ENCODE assay signal across 8 cellular contexts in genomic region chr19:11434703-11435056, GRCh38. TPM values are rescaled to one million over a fixed set of nuclear protein-coding genes. Genes with fewer than 3 reads are reported as not detected.
DNase-seq lines count a peak whose midpoint lies in the region; ATAC-seq, FAIRE-seq and TF ChIP-seq lines count a peak whose summit lies in the region.

No MANE protein-coding gene starts in this region.

- FAIRE-seq in GM12878 (lab: Jason Lieb, UNC) (no peak), RCC 7860 (lab: Jason Lieb, UNC) (no peak)

- DNase-seq in GM12878 (ENCODE audit: low read depth, low spot score) (no peak), HuH-7 (ENCODE audit: low spot score) (no peak), NCI-H748 (lab: John Stamatoyannopoulos, UW; ENCODE audit: unreplicated experiment) (no peak), SW480 (ENCODE audit: low spot score) (no peak), RCC 7860 (ENCODE audit: low spot score) (no peak)

- RAD21 ChIA-PET in GM12878 (lab: Charles Lee; ENCODE audit: unreplicated experiment): interaction anchor here (0.6 to 1.9 kb wide), 7 partner anchors 13 to 252 kb away, joined by 3 to 10 read pairs (median 4); no protein-coding TSS in a partner anchor

- SMC1A ChIA-PET in GM12878 (lab: Charles Lee; ENCODE audit: uncharacterized antibody, unreplicated experiment): interaction anchor here (1.0 to 1.4 kb wide), 4 partner anchors 12 to 60 kb away, joined by 3 to 6 read pairs (median 4); partner anchors contain the start of genes EPOR and SWSAP1

- H3K9me3 ChIP-seq in GM12878 (replicated peaks; ENCODE audit: control insufficient read depth, insufficient read depth, low read length) (no peaks in the 10 kb centered on the region), mononuclear cell (ENCODE audit: low read depth, low read length) (no peaks in the 10 kb centered on the region)

- H3K9ac ChIP-seq in GM12878 (ENCODE audit: control insufficient read depth, insufficient read depth, low read length): peak overlapping the region; percentile 51

- CTCF ChIA-PET in GM12878 (lab: Yijun Ruan, JAX): interaction anchor here (0.6 to 2.8 kb wide), 17 partner anchors 9 to 1552 kb away, joined by 3 to 13 read pairs (median 4); partner anchors contain the start of genes CCDC159, ECSIT and EPOR

- TF ChIP-seq CTCF in GM12878 (IDR thresholded peaks at IDR 0.05 in 2 of 3, conservative IDR thresholded peaks at IDR 0.05 in 1 of 3; ENCODE audit: control insufficient read depth in 2 of 3, extremely low read depth in 1 of 3, insufficient read depth in 1 of 3, low read depth in 3 of 3, low read length in 3 of 3): no peak

- BruUV-seq in GM12878 (replicated peaks; lab: Mats Ljungman, UMichigan): no TSS peak

- peak overlapping the region; percentile 94 for H3K4me2 ChIP-seq in GM12878 (ENCODE audit: control insufficient read depth, insufficient read depth)

- peaks cover 2 to 9% of the 10 kb centered on the region in 2 experiments; a peak in 2 of 4 replicates for H3K36me3 ChIP-seq in GM12878 (ENCODE audit: control insufficient read depth in 2 of 2, insufficient read depth in 2 of 2, low read length in 1 of 2)

- TF ChIP-seq EP300 in GM12878 (IDR thresholded peaks at IDR 0.05; ENCODE audit: borderline replicate concordance in 1 of 2, control insufficient read depth in 1 of 2, low read depth in 2 of 2, low read length in 2 of 2): no peak

- in situ Hi-C loops in GM12878 (cut with MboI): no loop called here

- H3K79me2 ChIP-seq in GM12878 (ENCODE audit: control insufficient read depth, insufficient read depth, low read length): peaks cover 15% of the 10 kb centered on the region

- H2AFZ ChIP-seq in GM12878 (ENCODE audit: control insufficient read depth, low read depth, low read length): peak overlapping the region; percentile 69

- peaks cover 11% of the 10 kb centered on the region for H3K4me1 ChIP-seq in GM12878 (ENCODE audit: control insufficient read depth, insufficient read depth, low read length)
- H3K4me1 ChIP-seq in mononuclear cell (ENCODE audit: insufficient read depth, low read length): peaks cover 27% of the 10 kb centered on the region

- 0% methylated on average over 9 of the region's 9 CpGs for WGBS in GM12878 (ENCODE audit: insufficient coverage, insufficient replicate concordance, low lambda C conversion rate, missing lambda C conversion rate)

- H3K4me3 ChIP-seq in GM12878 (peak overlapping the region; percentile 61), mononuclear cell (ENCODE audit: low read length) (peak overlapping the region; percentile 72)

- POLR2A ChIA-PET in GM12878 (lab: Charles Lee): interaction anchor here (0.6 to 1.6 kb wide), 8 partner anchors 10 to 897 kb away, joined by 3 to 12 read pairs (median 4); partner anchors contain the start of gene SWSAP1

- TF ChIP-seq POLR2A in GM12878 (IDR thresholded peaks at IDR 0.05; ENCODE audit: low read depth, low read length): no peak

- no peaks in the 10 kb centered on the region for H4K20me1 ChIP-seq in GM12878 (ENCODE audit: control insufficient read depth, insufficient read depth)

- peak; percentile 5 for ATAC-seq in GM19023 (IDR thresholded peaks at IDR 0.05; ENCODE audit: unreplicated experiment)
- peak; percentile 9 for ATAC-seq in HG03108 (IDR thresholded peaks at IDR 0.05; ENCODE audit: unreplicated experiment)
- peak; percentile 38 for ATAC-seq in GM12878

- no peaks in the 10 kb centered on the region for H3K27me3 ChIP-seq in GM12878 (replicated peaks in 1 of 2; ENCODE audit: control insufficient read depth in 2 of 2, insufficient read depth in 2 of 2, low read length in 1 of 2)
- H3K27me3 ChIP-seq in mononuclear cell (ENCODE audit: insufficient read depth, low read length): no peaks in the 10 kb centered on the region

- no peak for TF ChIP-seq RAD21 in GM12878 (IDR thresholded peaks at IDR 0.05; ENCODE audit: insufficient read depth, low read depth, low read length)

- H3K27ac ChIP-seq in GM12878 (ENCODE audit: control insufficient read depth, insufficient read depth): no peak overlapping the region

- intact Hi-C loops in GM12878 (cut with micrococcal nuclease; ENCODE audit: unreplicated experiment): loop anchor here (1.0 to 5.0 kb wide), 4 partner anchors 48 to 142 kb away; partner anchors contain the start of gene ZNF653

RNA-seq across cellular contexts. Expression of gene ODAD3, which starts 0.2 kb away (rescaled TPM):
- total RNA-seq in GM12878 (2013; cell fraction: nucleolus; rRNA removed): not detected in 2 replicates
- total RNA-seq in GM12878 (2014; rRNA removed) (not detected in 2 replicates), GM12878 (2014; rRNA removed; fragmentation: Illumina TruSeq; extraction: Trizol) (not detected in 2 replicates), GM12878 (2021) (0.11 and 0.28 TPM in 2 replicates), mononuclear cell (not detected)
- 0.13 TPM for polyA plus RNA-seq in GM12878 (2011; ENCODE audit: low read depth)
- polyA plus RNA-seq in GM12878 (2011; rRNA removed) (0.20 and 0.39 TPM in 2 replicates), GM12878 (2014; fragmentation: Illumina TruSeq; extraction: Trizol) (not detected in 2 replicates), GM12878 (2014; fragmentation: Nextera tagmentation; extraction: Ambion mirVana) (not detected), GM12878 (2014; rRNA removed) (0.08 TPM in 1 of 2 replicates, not detected in the other), GM12878 (2016; fragmentation: Nextera tagmentation; extraction: Ambion mirVana) (under 1 TPM in 1 of 2 experiments, not detected in 1; 0.11 TPM)
- 0.20 and 0.24 TPM in 2 replicates for polyA plus RNA-seq in GM12878 (2011; cell fraction: cytosol; rRNA removed)
- 0.31 and 0.85 TPM in 2 replicates for polyA plus RNA-seq in GM12878 (2011; cell fraction: nucleus; rRNA removed)
- 1.0 and 1.2 TPM in 2 replicates for polyA plus RNA-seq in GM12878 (2012)
- not detected in 2 replicates for polyA minus RNA-seq in GM12878 (2011; rRNA and poly(A)+ RNA removed)
- polyA minus RNA-seq in GM12878 (2011; cell fraction: cytosol; rRNA and poly(A)+ RNA removed): not detected in 2 replicates
- 0.24 TPM in 1 of 2 replicates, not detected in the other for polyA minus RNA-seq in GM12878 (2011; cell fraction: nucleus; rRNA and poly(A)+ RNA removed)

RNA-seq across cellular contexts. Expression of gene PRKCSH, which starts 0.8 kb away (rescaled TPM):
- 82.5 and 98.4 TPM in 2 replicates for total RNA-seq in GM12878 (2013; cell fraction: nucleolus; rRNA removed)
- total RNA-seq in GM12878 (2014; rRNA removed): 95.5 and 99.3 TPM in 2 replicates
- 37.9 and 40.5 TPM in 2 replicates for total RNA-seq in GM12878 (2014; rRNA removed; fragmentation: Illumina TruSeq; extraction: Trizol)
- 271 and 280 TPM in 2 replicates for total RNA-seq in GM12878 (2021)
- polyA plus RNA-seq in GM12878 (2011; ENCODE audit: low read depth): 102 TPM
- 31.5 and 42.0 TPM in 2 replicates for polyA plus RNA-seq in GM12878 (2011; rRNA removed)
- 77.2 and 88.9 TPM in 2 replicates for polyA plus RNA-seq in GM12878 (2011; cell fraction: cytosol; rRNA removed)
- polyA plus RNA-seq in GM12878 (2011; cell fraction: nucleus; rRNA removed): 270 and 309 TPM in 2 replicates
- 225 and 255 TPM in 2 replicates for polyA plus RNA-seq in GM12878 (2012)
- polyA plus RNA-seq in GM12878 (2014; fragmentation: Illumina TruSeq; extraction: Trizol): 60.5 and 97.4 TPM in 2 replicates
- polyA plus RNA-seq in GM12878 (2014; fragmentation: Nextera tagmentation; extraction: Ambion mirVana): 1 to 10 TPM; 1.1 to 5.2 TPM
- 110 and 125 TPM in 2 replicates for polyA plus RNA-seq in GM12878 (2014; rRNA removed)
- polyA plus RNA-seq in GM12878 (2016; fragmentation: Nextera tagmentation; extraction: Ambion mirVana): 10 to 100 TPM; 42.0 to 46.1 TPM
- 47.5 and 73.1 TPM in 2 replicates for polyA minus RNA-seq in GM12878 (2011; rRNA and poly(A)+ RNA removed)
- 83.8 and 90.2 TPM in 2 replicates for polyA minus RNA-seq in GM12878 (2011; cell fraction: cytosol; rRNA and poly(A)+ RNA removed)
- 53.7 and 95.3 TPM in 2 replicates for polyA minus RNA-seq in GM12878 (2011; cell fraction: nucleus; rRNA and poly(A)+ RNA removed)
- 67.1 TPM for total RNA-seq in mononuclear cell

RNA-seq across cellular contexts. Expression of gene RGL3, which starts 15.6 kb away (rescaled TPM):
- 0.61 TPM in 1 of 2 replicates, not detected in the other for total RNA-seq in GM12878 (2013; cell fraction: nucleolus; rRNA removed)
- total RNA-seq in GM12878 (2014; rRNA removed): not detected in 2 replicates
- total RNA-seq in GM12878 (2014; rRNA removed; fragmentation: Illumina TruSeq; extraction: Trizol): not detected in 2 replicates
- not detected in 2 replicates for total RNA-seq in GM12878 (2021)
- polyA plus RNA-seq in GM12878 (2011; ENCODE audit: low read depth): not detected
- polyA plus RNA-seq in GM12878 (2011; rRNA removed): not detected in 2 replicates
- polyA plus RNA-seq in GM12878 (2011; cell fraction: cytosol; rRNA removed): not detected in 2 replicates
- polyA plus RNA-seq in GM12878 (2011; cell fraction: nucleus; rRNA removed): not detected in 2 replicates
- 0.25 and 0.28 TPM in 2 replicates for polyA plus RNA-seq in GM12878 (2012)
- polyA plus RNA-seq in GM12878 (2014; fragmentation: Illumina TruSeq; extraction: Trizol): not detected in 2 replicates
- not detected for polyA plus RNA-seq in GM12878 (2014; fragmentation: Nextera tagmentation; extraction: Ambion mirVana)
- not detected in 2 replicates for polyA plus RNA-seq in GM12878 (2014; rRNA removed)
- not detected for polyA plus RNA-seq in GM12878 (2016; fragmentation: Nextera tagmentation; extraction: Ambion mirVana)
- polyA minus RNA-seq in GM12878 (2011; rRNA and poly(A)+ RNA removed): not detected in 2 replicates
- polyA minus RNA-seq in GM12878 (2011; cell fraction: cytosol; rRNA and poly(A)+ RNA removed): 2.7 TPM in 1 of 2 replicates, not detected in the other
- polyA minus RNA-seq in GM12878 (2011; cell fraction: nucleus; rRNA and poly(A)+ RNA removed): not detected in 2 replicates
- total RNA-seq in mononuclear cell: not detected

RNA-seq across cellular contexts. Expression of gene ELAVL3, which starts 46.2 kb away (rescaled TPM):
- total RNA-seq in GM12878 (2013; cell fraction: nucleolus; rRNA removed): not detected in 2 replicates
- total RNA-seq in GM12878 (2014; rRNA removed) (under 0.01 TPM in 1 of 2 replicates, not detected in the other), GM12878 (2014; rRNA removed; fragmentation: Illumina TruSeq; extraction: Trizol) (not detected in 2 replicates), GM12878 (2021) (not detected in 2 replicates), mononuclear cell (not detected)
- not detected for polyA plus RNA-seq in GM12878 (2011; ENCODE audit: low read depth)
- polyA plus RNA-seq in GM12878 (2011; rRNA removed) (not detected in 2 replicates), GM12878 (2014; fragmentation: Illumina TruSeq; extraction: Trizol) (0.01 TPM in 1 of 2 replicates, not detected in the other), GM12878 (2014; fragmentation: Nextera tagmentation; extraction: Ambion mirVana) (not detected), GM12878 (2014; rRNA removed) (0.06 TPM in 1 of 2 replicates, not detected in the other), GM12878 (2016; fragmentation: Nextera tagmentation; extraction: Ambion mirVana) (under 1 TPM in 1 of 2 experiments, not detected in 1; 0.05 TPM)
- not detected in 2 replicates for polyA plus RNA-seq in GM12878 (2011; cell fraction: cytosol; rRNA removed)
- polyA plus RNA-seq in GM12878 (2011; cell fraction: nucleus; rRNA removed): 0.01 TPM in 1 of 2 replicates, not detected in the other
- polyA plus RNA-seq in GM12878 (2012): 0.07 and 0.13 TPM in 2 replicates
- not detected in 2 replicates for polyA minus RNA-seq in GM12878 (2011; rRNA and poly(A)+ RNA removed)
- polyA minus RNA-seq in GM12878 (2011; cell fraction: cytosol; rRNA and poly(A)+ RNA removed): not detected in 2 replicates
- not detected in 2 replicates for polyA minus RNA-seq in GM12878 (2011; cell fraction: nucleus; rRNA and poly(A)+ RNA removed)

RNA-seq across cellular contexts. Expression of gene EPOR, which starts 50.6 kb away (rescaled TPM):
- 8.5 and 12.7 TPM in 2 replicates for total RNA-seq in GM12878 (2013; cell fraction: nucleolus; rRNA removed)
- total RNA-seq in GM12878 (2014; rRNA removed) (3.0 and 3.8 TPM in 2 replicates), GM12878 (2014; rRNA removed; fragmentation: Illumina TruSeq; extraction: Trizol) (1.2 and 1.4 TPM in 2 replicates), GM12878 (2021) (2.9 and 3.3 TPM in 2 replicates), mononuclear cell (8.8 TPM)
- 1.2 TPM for polyA plus RNA-seq in GM12878 (2011; ENCODE audit: low read depth)
- polyA plus RNA-seq in GM12878 (2011; rRNA removed) (1.8 and 2.8 TPM in 2 replicates), GM12878 (2014; fragmentation: Illumina TruSeq; extraction: Trizol) (0.65 and 1.4 TPM in 2 replicates), GM12878 (2014; fragmentation: Nextera tagmentation; extraction: Ambion mirVana) (under 1 TPM; 0.66 to 0.74 TPM), GM12878 (2014; rRNA removed) (4.4 and 6.0 TPM in 2 replicates), GM12878 (2016; fragmentation: Nextera tagmentation; extraction: Ambion mirVana) (10 to 100 TPM in 1 of 2 experiments, 1 to 10 TPM in 1; 6.7 to 10.1 TPM)
- 4.7 and 4.8 TPM in 2 replicates for polyA plus RNA-seq in GM12878 (2011; cell fraction: cytosol; rRNA removed)
- polyA plus RNA-seq in GM12878 (2011; cell fraction: nucleus; rRNA removed): 6.8 and 7.8 TPM in 2 replicates
- polyA plus RNA-seq in GM12878 (2012): 2.4 and 3.6 TPM in 2 replicates
- 1.7 and 4.5 TPM in 2 replicates for polyA minus RNA-seq in GM12878 (2011; rRNA and poly(A)+ RNA removed)
- polyA minus RNA-seq in GM12878 (2011; cell fraction: cytosol; rRNA and poly(A)+ RNA removed): 2.3 and 2.5 TPM in 2 replicates
- polyA minus RNA-seq in GM12878 (2011; cell fraction: nucleus; rRNA and poly(A)+ RNA removed): 6.0 and 6.7 TPM in 2 replicates
